In the genomic region with DNA sequence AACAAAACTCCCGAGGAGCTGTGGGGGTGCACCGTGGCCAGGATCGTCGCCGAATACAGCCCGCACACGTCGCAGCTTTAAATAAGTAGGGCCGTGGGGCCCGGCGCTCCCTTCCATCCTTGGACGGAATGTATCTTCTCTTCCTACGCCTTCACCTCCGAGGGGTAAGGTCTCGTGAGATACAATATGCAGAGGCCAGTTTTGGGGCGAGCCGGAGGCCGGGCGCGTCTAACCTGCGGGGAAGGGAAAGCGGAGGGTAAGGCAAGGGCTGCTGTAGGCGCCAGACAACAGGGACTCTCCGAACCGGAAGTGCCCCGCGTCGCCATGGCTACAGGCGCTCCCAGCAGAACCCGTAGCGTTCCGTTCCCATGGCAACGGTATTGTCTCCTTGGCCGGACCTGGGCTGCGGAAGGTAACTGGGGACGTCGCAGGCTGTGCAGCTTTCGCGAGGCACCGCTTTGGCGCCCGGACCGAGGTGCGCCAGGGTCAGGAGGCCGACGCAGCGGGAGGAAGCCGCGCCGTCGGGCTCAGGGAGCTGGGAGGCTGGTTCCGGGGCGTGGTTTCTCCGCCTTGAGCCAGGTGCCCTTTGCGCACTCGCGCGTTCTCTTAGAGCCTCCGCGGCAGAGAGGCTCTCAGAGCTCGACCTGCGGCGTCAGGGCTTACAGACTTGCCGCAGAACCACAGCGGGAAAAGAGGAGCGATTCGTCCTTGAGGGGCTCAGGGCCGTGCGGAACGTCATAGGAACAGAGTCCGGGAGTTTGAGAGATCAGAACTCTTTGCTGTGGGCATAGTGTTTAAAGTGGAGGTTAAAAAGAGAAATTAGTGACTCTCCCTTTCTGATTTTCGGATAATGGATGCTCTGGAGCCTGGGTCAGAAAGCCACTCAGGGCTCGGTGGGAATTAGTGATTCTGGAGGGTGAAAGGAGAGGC, we compare ENCODE assay signal across 8 cellular contexts. TPM values are rescaled to one million over a fixed set of nuclear protein-coding genes. Genes with fewer than 3 reads are reported as not detected.
DNase-seq lines count a peak whose midpoint lies in the region; ATAC-seq and TF ChIP-seq lines count a peak whose summit lies in the region.

A gene with protein sequence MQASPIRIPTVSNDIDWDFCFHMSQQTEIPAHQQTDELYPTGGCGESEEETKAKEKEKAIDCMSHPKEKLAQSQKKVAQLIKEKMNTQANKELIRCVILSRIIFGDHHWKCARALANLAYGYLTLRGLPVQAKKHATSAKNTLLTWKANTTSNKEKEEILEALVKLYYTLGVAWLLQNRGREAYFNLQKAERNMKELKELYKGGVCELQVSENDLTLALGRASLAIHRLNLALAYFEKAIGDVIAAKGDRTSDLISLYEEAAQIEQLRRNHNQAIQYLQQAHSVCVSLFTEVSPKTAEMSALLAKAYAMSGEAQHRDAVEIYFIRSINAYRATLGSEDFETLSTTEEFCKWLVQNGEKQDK (plus strand): TSS at position 380 of the 930 bp plus-strand sequence. CDS start 1,508 bp downstream, outside the sequence.

- H3K9me3 Mint-ChIP-seq in activated CD4-positive, alpha-beta T cell treated with anti-CD3 and anti-CD28 coated beads, Interleukin-2, amount 10 ng/mL, durations not matched to agents 7 days and 5 days, result no peaks in the 10 kb centered on the region
- H3K9me3 Mint-ChIP-seq in dendritic cell treated with granulocyte-macrophage colony-stimulating factor and Interleukin-4, amounts not matched to agents 40 ng/mL and 50 ng/mL, for 4 days, result no peaks in the 10 kb centered on the region

- CTCF ChIA-PET in A673 (lab: Charles Lee), result no interaction called here
- CTCF ChIA-PET in activated CD4-positive, alpha-beta T cell treated with anti-CD3 and anti-CD28 coated beads, Interleukin-2, amount 10 ng/mL, durations not matched to agents 7 days and 5 days (lab: Charles Lee), result interaction anchor here (0.5 to 0.9 kb wide), 2 partner anchors 10 to 125 kb away, joined by 3 read pairs; no protein-coding TSS in a partner anchor

- no peaks in the 10 kb centered on the region for H3K36me3 ChIP-seq in A673 (ENCODE audit: insufficient read depth, low read length, poor library complexity, severe bottlenecking)
- H3K36me3 ChIP-seq in left lung, result no peaks in the 10 kb centered on the region

- H3K4me1 Mint-ChIP-seq in activated CD4-positive, alpha-beta T cell treated with anti-CD3 and anti-CD28 coated beads, Interleukin-2, amount 10 ng/mL, durations not matched to agents 7 days and 5 days, result peaks cover 13% of the 10 kb centered on the region
- peaks cover 14% of the 10 kb centered on the region for H3K4me1 Mint-ChIP-seq in dendritic cell treated with granulocyte-macrophage colony-stimulating factor and Interleukin-4, amounts not matched to agents 40 ng/mL and 50 ng/mL, for 4 days (ENCODE audit: low read depth)

- H3K27me3 Mint-ChIP-seq in activated CD4-positive, alpha-beta T cell treated with anti-CD3 and anti-CD28 coated beads, Interleukin-2, amount 10 ng/mL, durations not matched to agents 7 days and 5 days, result no peaks in the 10 kb centered on the region
- H3K27me3 Mint-ChIP-seq in dendritic cell treated with granulocyte-macrophage colony-stimulating factor and Interleukin-4, amounts not matched to agents 40 ng/mL and 50 ng/mL, for 4 days, result peaks cover 35% of the 10 kb centered on the region

- H3K9me3 ChIP-seq in A673 (ENCODE audit: low read depth, low read length, poor library complexity, severe bottlenecking) (no peaks in the 10 kb centered on the region), left lung (no peaks in the 10 kb centered on the region)

- TF ChIP-seq CTCF in A673 (conservative IDR thresholded peaks at IDR 0.05; ENCODE audit: low read depth, low read length) (no peak), left lung (IDR thresholded peaks at IDR 0.05) (no peak)

- ATAC-seq in GM18873 (IDR thresholded peaks at IDR 0.05; ENCODE audit: low FRiP score, unreplicated experiment) (peak; percentile 97), HG03108 (IDR thresholded peaks at IDR 0.05; ENCODE audit: unreplicated experiment) (peak; percentile 95), left lung (peak; percentile 99)

- H3K36me3 Mint-ChIP-seq in activated CD4-positive, alpha-beta T cell treated with anti-CD3 and anti-CD28 coated beads, Interleukin-2, amount 10 ng/mL, durations not matched to agents 7 days and 5 days (ENCODE audit: low read depth), result no peaks in the 10 kb centered on the region
- peaks cover 8% of the 10 kb centered on the region for H3K36me3 Mint-ChIP-seq in dendritic cell treated with granulocyte-macrophage colony-stimulating factor and Interleukin-4, amounts not matched to agents 40 ng/mL and 50 ng/mL, for 4 days (ENCODE audit: low read depth)

- intact Hi-C loops in A673 (cut with micrococcal nuclease; ENCODE audit: unreplicated experiment), result no loop called here
- intact Hi-C loops in dendritic cell treated with granulocyte-macrophage colony-stimulating factor and Interleukin-4, amounts not matched to agents 40 ng/mL and 50 ng/mL, for 4 days (cut with micrococcal nuclease), result no loop called here
- intact Hi-C loops in left lung (cut with DNase I), result no loop called here

- H3K27me3 ChIP-seq in A673 (replicated peaks; ENCODE audit: insufficient read depth, low read depth, low read length, poor library complexity), result no peaks in the 10 kb centered on the region
- H3K27me3 ChIP-seq in left lung, result peaks cover 0 to 17% of the 10 kb centered on the region in 2 donors

- H3K4me3 ChIP-seq in A673 (ENCODE audit: low read depth, low read length, poor library complexity, severe bottlenecking) (peak within 1 kb of the TSS; percentile 84), left lung (peak within 1 kb of the TSS; percentile 47 to 70)

- BruUV-seq in A673 (replicated peaks; lab: Mats Ljungman, UMichigan), result no TSS peak

- H3K27ac Mint-ChIP-seq in activated CD4-positive, alpha-beta T cell treated with anti-CD3 and anti-CD28 coated beads, Interleukin-2, amount 10 ng/mL, durations not matched to agents 7 days and 5 days, result peak within 1 kb of the TSS; percentile 85
- H3K27ac Mint-ChIP-seq in dendritic cell treated with granulocyte-macrophage colony-stimulating factor and Interleukin-4, amounts not matched to agents 40 ng/mL and 50 ng/mL, for 4 days, result peak within 1 kb of the TSS; percentile 74

- peak within 1 kb of the TSS; percentile 90 for H3K4me3 Mint-ChIP-seq in activated CD4-positive, alpha-beta T cell treated with anti-CD3 and anti-CD28 coated beads, Interleukin-2, amount 10 ng/mL, durations not matched to agents 7 days and 5 days
- peak within 1 kb of the TSS; percentile 94 for H3K4me3 Mint-ChIP-seq in dendritic cell treated with granulocyte-macrophage colony-stimulating factor and Interleukin-4, amounts not matched to agents 40 ng/mL and 50 ng/mL, for 4 days

- POLR2A ChIA-PET in A673 (lab: Charles Lee; ENCODE audit: low non-redundant PET), result interaction anchor here (0.7 kb wide), 1 partner anchor 14 kb away, joined by 4 read pairs; no protein-coding TSS in a partner anchor
- POLR2A ChIA-PET in activated CD4-positive, alpha-beta T cell treated with anti-CD3 and anti-CD28 coated beads, Interleukin-2, amount 10 ng/mL, durations not matched to agents 7 days and 5 days (lab: Charles Lee), result no interaction called here

- DNase-seq in A673 (ENCODE audit: low spot score) (peak; percentile 88), NCI-H2196 (lab: John Stamatoyannopoulos, UW; ENCODE audit: unreplicated experiment) (peak; percentile 100), left lung (peak; percentile 90 to 94)
- DNase-seq in activated CD4-positive, alpha-beta T cell treated with anti-CD3 and anti-CD28 coated beads, Interleukin-2, amount 10 ng/mL, durations not matched to agents 7 days and 5 days, result peak; percentile 93
- peak; percentile 88 to 90 for DNase-seq in stimulated activated CD4-positive, alpha-beta T cell treated with anti-CD3 and anti-CD28 coated beads, Interleukin-2, amount 100 ng/mL, for 24 hours

- peak within 1 kb of the TSS; percentile 11 for H3K27ac ChIP-seq in A673 (ENCODE audit: low read depth, low read length, poor library complexity, severe bottlenecking)
- H3K27ac ChIP-seq in left lung, result peak within 1 kb of the TSS; percentile 4 to 71

- H3K4me1 ChIP-seq in A673 (ENCODE audit: insufficient read depth, low read length, poor library complexity, severe bottlenecking) (no peaks in the 10 kb centered on the region), left lung (peaks cover 0 to 14% of the 10 kb centered on the region in 2 donors)

RNA-seq across cellular contexts. Expression of the gene that starts here (rescaled TPM):
- total RNA-seq in A673 (2021) (0.41 and 0.55 TPM in 2 replicates), left lung (under 1 TPM; 0.20 to 0.55 TPM)
- total RNA-seq in activated CD4-positive, alpha-beta T cell treated with anti-CD3 and anti-CD28 coated beads, Interleukin-2, amount 10 ng/mL, durations not matched to agents 7 days and 5 days, result not detected

Comparison
In these comparisons a context has a peak if more than half of its experiments do, and no peak if none do; other contexts are left out.
1. Peak in every context shown above with its lines: DNase-seq, ATAC-seq, H3K4me3 ChIP-seq and H3K27ac ChIP-seq.
2. Peak in DNase-seq, H3K4me3 ChIP-seq and H3K27ac ChIP-seq in A673; RNA of the gene not detected or under 1 TPM.
3. Peak in DNase-seq in activated CD4-positive, alpha-beta T cell treated with anti-CD3 and anti-CD28 coated beads, Interleukin-2, amount 10 ng/mL, durations not matched to agents 7 days and 5 days; RNA of the gene not detected or under 1 TPM.
4. Peak in DNase-seq, ATAC-seq, H3K4me3 ChIP-seq and H3K27ac ChIP-seq in left lung; RNA of the gene not detected or under 1 TPM.